In the genomic region with DNA sequence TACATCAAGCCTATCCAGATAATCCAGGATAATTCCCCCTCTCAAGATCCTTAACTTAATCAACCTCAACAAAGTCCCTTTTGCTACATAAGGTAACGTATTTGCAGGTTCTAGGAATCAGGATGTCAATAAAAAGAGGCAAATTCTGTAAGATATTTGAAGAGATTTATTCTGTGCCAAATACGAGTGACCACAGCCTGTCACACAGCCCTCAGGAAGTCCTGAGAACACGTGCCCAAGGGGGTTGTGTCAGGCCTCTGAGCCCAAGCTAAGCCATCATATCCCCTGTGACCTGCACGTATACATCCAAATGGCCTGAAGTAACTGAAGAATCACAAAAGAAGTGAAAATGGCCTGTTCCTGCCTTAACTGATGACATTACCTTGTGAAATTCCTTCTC, we compare ENCODE assay signal across 1 cellular context.
TF ChIP-seq lines count a peak whose summit lies in the region.

No MANE protein-coding gene starts in this region.

TF ChIP-seq in GM12878, 131 proteins besides CTCF, POLR2A, EP300 and RAD21:
- TF ChIP-seq, protein P1, sequence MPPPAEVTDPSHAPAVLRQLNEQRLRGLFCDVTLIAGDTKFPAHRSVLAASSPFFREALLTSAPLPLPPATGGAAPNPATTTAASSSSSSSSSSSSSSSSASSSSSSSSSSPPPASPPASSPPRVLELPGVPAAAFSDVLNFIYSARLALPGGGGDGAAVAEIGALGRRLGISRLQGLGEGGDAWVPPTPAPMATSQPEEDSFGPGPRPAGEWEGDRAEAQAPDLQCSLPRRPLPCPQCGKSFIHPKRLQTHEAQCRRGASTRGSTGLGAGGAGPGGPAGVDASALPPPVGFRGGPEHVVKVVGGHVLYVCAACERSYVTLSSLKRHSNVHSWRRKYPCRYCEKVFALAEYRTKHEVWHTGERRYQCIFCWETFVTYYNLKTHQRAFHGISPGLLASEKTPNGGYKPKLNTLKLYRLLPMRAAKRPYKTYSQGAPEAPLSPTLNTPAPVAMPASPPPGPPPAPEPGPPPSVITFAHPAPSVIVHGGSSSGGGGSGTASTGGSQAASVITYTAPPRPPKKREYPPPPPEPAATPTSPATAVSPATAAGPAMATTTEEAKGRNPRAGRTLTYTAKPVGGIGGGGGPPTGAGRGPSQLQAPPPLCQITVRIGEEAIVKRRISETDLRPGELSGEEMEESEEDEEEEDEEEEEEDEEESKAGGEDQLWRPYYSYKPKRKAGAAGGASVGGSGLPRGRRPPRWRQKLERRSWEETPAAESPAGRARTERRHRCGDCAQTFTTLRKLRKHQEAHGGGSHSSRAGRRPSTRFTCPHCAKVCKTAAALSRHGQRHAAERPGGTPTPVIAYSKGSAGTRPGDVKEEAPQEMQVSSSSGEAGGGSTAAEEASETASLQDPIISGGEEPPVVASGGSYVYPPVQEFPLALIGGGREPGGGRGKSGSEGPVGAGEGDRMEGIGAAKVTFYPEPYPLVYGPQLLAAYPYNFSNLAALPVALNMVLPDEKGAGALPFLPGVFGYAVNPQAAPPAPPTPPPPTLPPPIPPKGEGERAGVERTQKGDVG (CRISPR knock-in tag; IDR thresholded peaks at IDR 0.05): 0 out of 2 replicates have a peak, but pooled peaks have one; percentile 33
- peak in 1 of 2 experiments; percentile 48; a peak in 1 of 4 replicates for TF ChIP-seq BHLHE40 (IDR thresholded peaks at IDR 0.05; ENCODE audit: borderline replicate concordance in 1 of 2, low read depth in 2 of 2, low read length in 1 of 2)
- TF ChIP-seq, protein P2, sequence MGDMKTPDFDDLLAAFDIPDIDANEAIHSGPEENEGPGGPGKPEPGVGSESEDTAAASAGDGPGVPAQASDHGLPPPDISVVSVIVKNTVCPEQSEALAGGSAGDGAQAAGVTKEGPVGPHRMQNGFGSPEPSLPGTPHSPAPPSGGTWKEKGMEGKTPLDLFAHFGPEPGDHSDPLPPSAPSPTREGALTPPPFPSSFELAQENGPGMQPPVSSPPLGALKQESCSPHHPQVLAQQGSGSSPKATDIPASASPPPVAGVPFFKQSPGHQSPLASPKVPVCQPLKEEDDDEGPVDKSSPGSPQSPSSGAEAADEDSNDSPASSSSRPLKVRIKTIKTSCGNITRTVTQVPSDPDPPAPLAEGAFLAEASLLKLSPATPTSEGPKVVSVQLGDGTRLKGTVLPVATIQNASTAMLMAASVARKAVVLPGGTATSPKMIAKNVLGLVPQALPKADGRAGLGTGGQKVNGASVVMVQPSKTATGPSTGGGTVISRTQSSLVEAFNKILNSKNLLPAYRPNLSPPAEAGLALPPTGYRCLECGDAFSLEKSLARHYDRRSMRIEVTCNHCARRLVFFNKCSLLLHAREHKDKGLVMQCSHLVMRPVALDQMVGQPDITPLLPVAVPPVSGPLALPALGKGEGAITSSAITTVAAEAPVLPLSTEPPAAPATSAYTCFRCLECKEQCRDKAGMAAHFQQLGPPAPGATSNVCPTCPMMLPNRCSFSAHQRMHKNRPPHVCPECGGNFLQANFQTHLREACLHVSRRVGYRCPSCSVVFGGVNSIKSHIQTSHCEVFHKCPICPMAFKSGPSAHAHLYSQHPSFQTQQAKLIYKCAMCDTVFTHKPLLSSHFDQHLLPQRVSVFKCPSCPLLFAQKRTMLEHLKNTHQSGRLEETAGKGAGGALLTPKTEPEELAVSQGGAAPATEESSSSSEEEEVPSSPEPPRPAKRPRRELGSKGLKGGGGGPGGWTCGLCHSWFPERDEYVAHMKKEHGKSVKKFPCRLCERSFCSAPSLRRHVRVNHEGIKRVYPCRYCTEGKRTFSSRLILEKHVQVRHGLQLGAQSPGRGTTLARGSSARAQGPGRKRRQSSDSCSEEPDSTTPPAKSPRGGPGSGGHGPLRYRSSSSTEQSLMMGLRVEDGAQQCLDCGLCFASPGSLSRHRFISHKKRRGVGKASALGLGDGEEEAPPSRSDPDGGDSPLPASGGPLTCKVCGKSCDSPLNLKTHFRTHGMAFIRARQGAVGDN (IDR thresholded peaks at IDR 0.05): peak; percentile 96
- TF ChIP-seq NR2F1 (conservative IDR thresholded peaks at IDR 0.05): 0 out of 2 replicates have a peak, but pooled peaks have one; percentile 7
- TF ChIP-seq, protein P3, sequence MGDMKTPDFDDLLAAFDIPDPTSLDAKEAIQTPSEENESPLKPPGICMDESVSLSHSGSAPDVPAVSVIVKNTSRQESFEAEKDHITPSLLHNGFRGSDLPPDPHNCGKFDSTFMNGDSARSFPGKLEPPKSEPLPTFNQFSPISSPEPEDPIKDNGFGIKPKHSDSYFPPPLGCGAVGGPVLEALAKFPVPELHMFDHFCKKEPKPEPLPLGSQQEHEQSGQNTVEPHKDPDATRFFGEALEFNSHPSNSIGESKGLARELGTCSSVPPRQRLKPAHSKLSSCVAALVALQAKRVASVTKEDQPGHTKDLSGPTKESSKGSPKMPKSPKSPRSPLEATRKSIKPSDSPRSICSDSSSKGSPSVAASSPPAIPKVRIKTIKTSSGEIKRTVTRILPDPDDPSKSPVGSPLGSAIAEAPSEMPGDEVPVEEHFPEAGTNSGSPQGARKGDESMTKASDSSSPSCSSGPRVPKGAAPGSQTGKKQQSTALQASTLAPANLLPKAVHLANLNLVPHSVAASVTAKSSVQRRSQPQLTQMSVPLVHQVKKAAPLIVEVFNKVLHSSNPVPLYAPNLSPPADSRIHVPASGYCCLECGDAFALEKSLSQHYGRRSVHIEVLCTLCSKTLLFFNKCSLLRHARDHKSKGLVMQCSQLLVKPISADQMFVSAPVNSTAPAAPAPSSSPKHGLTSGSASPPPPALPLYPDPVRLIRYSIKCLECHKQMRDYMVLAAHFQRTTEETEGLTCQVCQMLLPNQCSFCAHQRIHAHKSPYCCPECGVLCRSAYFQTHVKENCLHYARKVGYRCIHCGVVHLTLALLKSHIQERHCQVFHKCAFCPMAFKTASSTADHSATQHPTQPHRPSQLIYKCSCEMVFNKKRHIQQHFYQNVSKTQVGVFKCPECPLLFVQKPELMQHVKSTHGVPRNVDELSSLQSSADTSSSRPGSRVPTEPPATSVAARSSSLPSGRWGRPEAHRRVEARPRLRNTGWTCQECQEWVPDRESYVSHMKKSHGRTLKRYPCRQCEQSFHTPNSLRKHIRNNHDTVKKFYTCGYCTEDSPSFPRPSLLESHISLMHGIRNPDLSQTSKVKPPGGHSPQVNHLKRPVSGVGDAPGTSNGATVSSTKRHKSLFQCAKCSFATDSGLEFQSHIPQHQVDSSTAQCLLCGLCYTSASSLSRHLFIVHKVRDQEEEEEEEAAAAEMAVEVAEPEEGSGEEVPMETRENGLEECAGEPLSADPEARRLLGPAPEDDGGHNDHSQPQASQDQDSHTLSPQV (IDR thresholded peaks at IDR 0.05): peak; percentile 82; the same call in 1 of the 2 replicates
- TF ChIP-seq, protein P4, sequence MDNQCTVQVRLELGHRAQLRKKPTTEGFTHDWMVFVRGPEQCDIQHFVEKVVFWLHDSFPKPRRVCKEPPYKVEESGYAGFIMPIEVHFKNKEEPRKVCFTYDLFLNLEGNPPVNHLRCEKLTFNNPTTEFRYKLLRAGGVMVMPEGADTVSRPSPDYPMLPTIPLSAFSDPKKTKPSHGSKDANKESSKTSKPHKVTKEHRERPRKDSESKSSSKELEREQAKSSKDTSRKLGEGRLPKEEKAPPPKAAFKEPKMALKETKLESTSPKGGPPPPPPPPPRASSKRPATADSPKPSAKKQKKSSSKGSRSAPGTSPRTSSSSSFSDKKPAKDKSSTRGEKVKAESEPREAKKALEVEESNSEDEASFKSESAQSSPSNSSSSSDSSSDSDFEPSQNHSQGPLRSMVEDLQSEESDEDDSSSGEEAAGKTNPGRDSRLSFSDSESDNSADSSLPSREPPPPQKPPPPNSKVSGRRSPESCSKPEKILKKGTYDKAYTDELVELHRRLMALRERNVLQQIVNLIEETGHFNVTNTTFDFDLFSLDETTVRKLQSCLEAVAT (IDR thresholded peaks at IDR 0.05): peak; percentile 33; the same call in 1 of the 2 replicates
- TF ChIP-seq RAD51 (IDR thresholded peaks at IDR 0.05): 0 out of 2 replicates have a peak, but pooled peaks have one; percentile 7
